ENCODE assay signal across 8 cellular contexts in genomic region chr2:43226558-43226954, GRCh38. TPM values are rescaled to one million over a fixed set of nuclear protein-coding genes. Genes with fewer than 3 reads are reported as not detected.
DNase-seq lines count a peak whose midpoint lies in the region; ATAC-seq, FAIRE-seq and TF ChIP-seq lines count a peak whose summit lies in the region.

A gene with protein sequence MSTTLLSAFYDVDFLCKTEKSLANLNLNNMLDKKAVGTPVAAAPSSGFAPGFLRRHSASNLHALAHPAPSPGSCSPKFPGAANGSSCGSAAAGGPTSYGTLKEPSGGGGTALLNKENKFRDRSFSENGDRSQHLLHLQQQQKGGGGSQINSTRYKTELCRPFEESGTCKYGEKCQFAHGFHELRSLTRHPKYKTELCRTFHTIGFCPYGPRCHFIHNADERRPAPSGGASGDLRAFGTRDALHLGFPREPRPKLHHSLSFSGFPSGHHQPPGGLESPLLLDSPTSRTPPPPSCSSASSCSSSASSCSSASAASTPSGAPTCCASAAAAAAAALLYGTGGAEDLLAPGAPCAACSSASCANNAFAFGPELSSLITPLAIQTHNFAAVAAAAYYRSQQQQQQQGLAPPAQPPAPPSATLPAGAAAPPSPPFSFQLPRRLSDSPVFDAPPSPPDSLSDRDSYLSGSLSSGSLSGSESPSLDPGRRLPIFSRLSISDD (minus strand): TSS chr2:43226606. CDS start chr2:43226315, 291 bp downstream.

- intact Hi-C loops in kidney (cut with DNase I): loop anchor here (5.0 to 10.0 kb wide), 2 partner anchors 204 to 272 kb away; no protein-coding TSS in a partner anchor

- H3K4me3 Mint-ChIP-seq in central memory CD8-positive, alpha-beta T cell: peak within 1 kb of the TSS; percentile 65

- peak within 1 kb of the TSS; percentile 95 for H3K27ac Mint-ChIP-seq in central memory CD8-positive, alpha-beta T cell (ENCODE audit: low read depth)

- no peaks in the 10 kb centered on the region for H3K9me3 ChIP-seq in kidney (ENCODE audit: control insufficient read depth in 1 of 2, low read length in 2 of 2)

- TF ChIP-seq POLR2A in GM19099 (IDR thresholded peaks at IDR 0.05; ENCODE audit: extremely low read depth, insufficient read length, low read depth): peak; percentile 98

- peak within 1 kb of the TSS; percentile 90 to 96 for H3K9ac ChIP-seq in kidney (ENCODE audit: low read length in 2 of 2)

- TF ChIP-seq CTCF in kidney (IDR thresholded peaks at IDR 0.05; ENCODE audit: borderline replicate concordance, extremely low read depth, insufficient read depth): no peak

- H3K4me3 ChIP-seq in kidney (ENCODE audit: low read length in 2 of 2): peak within 1 kb of the TSS; percentile 85 to 92

- H3K36me3 ChIP-seq in kidney (ENCODE audit: control insufficient read depth in 1 of 2, insufficient read depth in 2 of 2, low read length in 2 of 2): peaks cover 7 to 22% of the 10 kb centered on the region in 2 donors

- H3K4me1 ChIP-seq in kidney (ENCODE audit: control insufficient read depth in 1 of 2, insufficient read depth in 1 of 2, low read depth in 1 of 2, low read length in 2 of 2): peaks cover 14 to 21% of the 10 kb centered on the region in 2 donors

- no peaks in the 10 kb centered on the region for H3K9me3 Mint-ChIP-seq in central memory CD8-positive, alpha-beta T cell

- no peak for FAIRE-seq in kidney (lab: Jason Lieb, UNC)

- DNase-seq in AG20443 (ENCODE audit: low spot score) (peak; percentile 99), NCI-H460 (ENCODE audit: extremely low read depth, low read depth) (peak; percentile 94), kidney (peak; percentile 99)
- DNase-seq in activated CD4-positive, CD25-positive, alpha-beta regulatory T cell treated with anti-CD3 and anti-CD28 coated beads, Interleukin-2, amount 50 U/mL, for 72 hours: peak; percentile 94
- DNase-seq in central memory CD8-positive, alpha-beta T cell (ENCODE audit: low spot score in 2 of 2): peak; percentile 92 to 93
- peak; percentile 86 to 94 for DNase-seq in stimulated activated CD4-positive, alpha-beta T cell treated with anti-CD3 and anti-CD28 coated beads, Interleukin-1b, Interleukin-23, amount 100 ng/mL, for 1 hour (ENCODE audit: low read depth in 2 of 2)

- peaks cover 37% of the 10 kb centered on the region for H3K4me1 Mint-ChIP-seq in central memory CD8-positive, alpha-beta T cell

- peaks cover 83% of the 10 kb centered on the region for H3K36me3 Mint-ChIP-seq in central memory CD8-positive, alpha-beta T cell (ENCODE audit: insufficient read depth)

- H3K27me3 Mint-ChIP-seq in central memory CD8-positive, alpha-beta T cell: no peaks in the 10 kb centered on the region

- peak; percentile 55 for ATAC-seq in HG03354 (IDR thresholded peaks at IDR 0.05; ENCODE audit: poor library complexity, severe bottlenecking, unreplicated experiment)
- peak; percentile 59 for ATAC-seq in central memory CD8-positive, alpha-beta T cell (replicated peaks; ENCODE audit: extremely low read depth, poor library complexity, severe bottlenecking)

- peak within 1 kb of the TSS; percentile 98 to 99 for H3K27ac ChIP-seq in kidney (ENCODE audit: low read depth in 2 of 2, low read length in 2 of 2)

RNA-seq across cellular contexts. Expression of the gene that starts here (rescaled TPM):
- 5.7 and 6.9 TPM in 2 replicates for total RNA-seq in NCI-H460 (2014; rRNA removed; shearing (Covaris generic))
- 7.7 and 9.1 TPM in 2 replicates for polyA plus RNA-seq in NCI-H460 (2014; cell fraction: nucleus; rRNA removed)
- 247 TPM for total RNA-seq in kidney
- polyA plus RNA-seq in kidney (ENCODE audit: insufficient read depth, low read depth, low replicate concordance): 35.4 TPM

Comparison
In these comparisons a context has a peak if more than half of its experiments do, and no peak if none do; other contexts are left out.
1. Peak in every context shown above with its lines: DNase-seq, ATAC-seq, H3K4me3 ChIP-seq and H3K27ac ChIP-seq.
2. RNA of the gene that starts here (total RNA-seq): 247 TPM in kidney (single experiment); 5.7 to 6.9 TPM in NCI-H460; every median in the first group is over 10 times any median in the second.